8 cellular contexts compared by ENCODE assay signal in the genomic region with DNA sequence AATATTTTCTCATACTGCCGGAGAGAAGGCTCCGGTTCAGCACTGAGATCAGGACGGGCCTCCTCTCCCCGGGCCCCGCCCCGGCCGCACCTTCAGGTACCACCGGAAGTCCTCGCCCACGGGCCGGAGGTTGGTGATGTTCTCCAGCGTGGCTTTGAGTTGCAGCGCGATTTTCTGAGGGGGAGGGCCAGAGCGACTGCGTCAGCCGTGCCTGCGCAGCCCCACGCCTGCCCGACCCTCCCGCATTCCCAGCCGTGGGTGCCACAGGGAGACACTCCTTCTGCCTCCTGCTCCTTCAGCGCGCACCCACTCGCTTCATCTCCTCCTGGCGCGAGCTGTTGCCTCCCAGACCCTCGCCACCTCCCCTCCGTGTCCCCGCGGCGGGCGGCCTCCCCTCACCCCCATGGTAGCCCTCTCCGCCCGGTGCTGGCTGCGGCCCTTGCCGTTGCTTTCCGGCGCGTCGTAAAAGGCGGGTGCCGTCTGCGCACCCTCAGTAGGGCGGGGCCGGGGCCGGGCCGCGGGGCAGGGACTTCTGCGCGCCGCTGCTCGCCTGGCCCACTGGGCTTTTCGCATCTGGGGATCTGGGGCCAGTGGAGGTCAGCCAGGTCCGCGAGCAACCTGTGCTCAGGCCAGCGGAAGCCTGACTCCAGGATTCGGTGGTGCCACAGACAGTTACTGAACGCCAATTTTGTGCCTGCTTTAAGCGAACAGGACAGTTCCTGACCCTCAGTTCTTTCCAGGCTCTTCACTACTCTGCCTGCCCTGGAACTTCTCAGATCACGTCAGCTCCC. TPM values are rescaled to one million over a fixed set of nuclear protein-coding genes. Genes with fewer than 3 reads are reported as not detected.
DNase-seq lines count a peak whose midpoint lies in the region; ATAC-seq and TF ChIP-seq lines count a peak whose summit lies in the region.

A gene (minus strand): TSS at position 464 of the 791 bp plus-strand sequence. CDS start 59 bp downstream, at position 405.

- no peak for TF ChIP-seq CTCF in right atrium auricular region (IDR thresholded peaks at IDR 0.05)
- peak in 1 of 4 experiments; percentile 17 for TF ChIP-seq CTCF in uterus (IDR thresholded peaks at IDR 0.05)

- H3K9me3 ChIP-seq in right atrium auricular region (no peaks in the 10 kb centered on the region), uterus (no peaks in the 10 kb centered on the region)

- TF ChIP-seq POLR2A in GM15510 (IDR thresholded peaks at IDR 0.05; ENCODE audit: borderline replicate concordance, extremely low read depth, insufficient read length) (peak; percentile 98), uterus (IDR thresholded peaks at IDR 0.05) (peak; percentile 79 to 95)

- intact Hi-C loops in uterus (cut with DNase I; ENCODE audit: low total_unique reads), result no loop called here

- H3K4me1 ChIP-seq in right atrium auricular region (peaks cover 0 to 15% of the 10 kb centered on the region in 2 donors), uterus (no peaks in the 10 kb centered on the region)

- H3K4me3 ChIP-seq in right atrium auricular region (peak within 1 kb of the TSS; percentile 73 to 82), uterus (peak within 1 kb of the TSS; percentile 52 to 91)

- no peaks in the 10 kb centered on the region for H3K27me3 ChIP-seq in right atrium auricular region
- no peaks in the 10 kb centered on the region for H3K27me3 ChIP-seq in uterus

- ATAC-seq in HG02885 (IDR thresholded peaks at IDR 0.05; ENCODE audit: poor library complexity, unreplicated experiment), result peak; percentile 91

- peaks cover 11% of the 10 kb centered on the region for H3K36me3 ChIP-seq in right atrium auricular region
- no peaks in the 10 kb centered on the region for H3K36me3 ChIP-seq in uterus

- DNase-seq in NCI-H1694 treated with DMSO at 0.1 percent for 48 hours (lab: John Stamatoyannopoulos, UW) (peak; percentile 88), T-helper 2 cell (peak; percentile 78 to 97 (median 88)), anterior cingulate cortex (lab: John Stamatoyannopoulos, UW) (peak; percentile 68 to 97 (median 88)), right atrium auricular region (ENCODE audit: low spot score) (peak; percentile 91), pulmonary artery endothelial cell (ENCODE audit: low read depth, low spot score) (peak; percentile 48), uterus (peak; percentile 89 to 95)

- H3K27ac ChIP-seq in right atrium auricular region (peak within 1 kb of the TSS; percentile 94), uterus (peak within 1 kb of the TSS; percentile 92 to 95)

RNA-seq across cellular contexts. Expression of the gene that starts here (rescaled TPM):
- total RNA-seq in right atrium auricular region, result 10 to 100 TPM; 36.8 to 38.2 TPM
- 47.3 and 47.8 TPM in 2 replicates for total RNA-seq in pulmonary artery endothelial cell
- 10 to 100 TPM; 78.9 to 81.9 (median 80.6) TPM for total RNA-seq in uterus

Comparison
In these comparisons a context has a peak if more than half of its experiments do, and no peak if none do; other contexts are left out.
1. Peak in every context shown above with its lines: DNase-seq, ATAC-seq, H3K4me3 ChIP-seq and H3K27ac ChIP-seq.